Comparison of ENCODE assay signal across 14 cellular contexts in the genomic region with DNA sequence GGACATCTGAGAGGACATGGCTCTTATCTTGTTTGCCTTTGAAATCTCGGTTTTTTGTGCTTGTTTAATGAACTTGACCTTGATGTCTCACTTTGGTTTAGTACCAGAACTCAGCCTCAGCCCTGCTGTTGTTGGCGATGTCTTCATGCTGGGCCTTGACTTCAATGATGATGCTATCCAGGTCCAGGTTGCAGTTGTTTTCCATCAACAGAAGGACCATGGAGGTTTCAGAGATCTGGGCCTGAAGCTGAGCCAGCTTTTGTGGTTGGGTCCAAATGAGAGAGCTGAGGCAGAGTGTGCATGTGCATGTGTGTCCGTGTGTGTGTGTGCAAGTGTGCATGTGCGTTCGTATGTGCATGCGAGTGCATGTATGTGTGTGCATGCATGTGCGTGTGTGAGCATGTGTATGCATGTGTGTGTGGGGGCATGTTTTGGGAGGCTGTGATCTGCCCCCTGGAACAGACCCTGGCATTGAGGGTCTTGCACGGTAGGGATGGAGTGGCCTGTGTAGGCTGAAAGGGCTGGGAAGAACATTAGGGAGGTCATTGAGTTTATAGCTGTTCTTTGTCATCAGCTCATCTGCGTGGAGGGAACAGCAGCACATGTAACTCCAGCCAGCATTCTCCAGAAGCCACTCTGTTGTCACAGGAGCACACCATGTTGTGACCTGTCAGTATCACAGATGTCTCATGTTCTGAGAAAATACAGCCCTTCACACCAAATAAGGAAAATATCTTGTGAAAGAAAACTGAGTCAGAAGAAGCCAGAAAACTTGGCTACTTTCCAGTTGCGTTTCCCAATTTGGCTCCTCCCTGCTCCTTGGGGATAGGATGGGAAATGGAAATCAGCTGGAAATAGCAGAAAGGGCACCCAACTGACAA. TPM values are rescaled to one million over a fixed set of nuclear protein-coding genes. Genes with fewer than 3 reads are reported as not detected.
DNase-seq lines count a peak whose midpoint lies in the region; ATAC-seq and TF ChIP-seq lines count a peak whose summit lies in the region.
"Had no signal": no experiment of that assay in that cellular context is flagged by ENCODE, and none has a peak within 500 bp of the region (broad histone marks: within the 10 kb centered on the region; RNA-seq: fewer than 3 reads in every experiment).

No MANE protein-coding gene starts in this region.

- 78% methylated on average over 10 of the region's 10 CpGs for WGBS in smooth muscle cell (ENCODE audit: low lambda C conversion rate)

- no peaks in the 10 kb centered on the region for H3F3A ChIP-seq in smooth muscle cell (ENCODE audit: low read depth)

- intact Hi-C loops in left ventricle myocardium superior (cut with micrococcal nuclease): no loop called here

- no peak overlapping the region for H2AFZ ChIP-seq in smooth muscle cell (ENCODE audit: low read depth)

- no peaks in the 10 kb centered on the region for H3K79me2 ChIP-seq in smooth muscle cell (ENCODE audit: low read depth)

- peak overlapping the region; percentile 21 for H3K27ac ChIP-seq in skeletal muscle tissue (ENCODE audit: low read depth, low read length)
- no peak overlapping the region for H3K27ac ChIP-seq in smooth muscle cell (ENCODE audit: low read depth)
- H3K27ac ChIP-seq: SJCRH30 had no signal

- H3K4me1 ChIP-seq in skeletal muscle tissue (ENCODE audit: control insufficient read depth in 3 of 3, insufficient read depth in 3 of 3, low read length in 3 of 3): peaks cover 4 to 8% (median 4%) of the 10 kb centered on the region in 3 donors
- no peaks in the 10 kb centered on the region for H3K4me1 ChIP-seq in smooth muscle cell (ENCODE audit: low read depth)
- H3K4me1 ChIP-seq: SJCRH30 had no signal

- H3K36me3 ChIP-seq in skeletal muscle tissue (ENCODE audit: control insufficient read depth in 3 of 3, insufficient read depth in 3 of 3, low read length in 3 of 3) (no peaks in the 10 kb centered on the region), smooth muscle cell (ENCODE audit: low read depth) (no peaks in the 10 kb centered on the region)
- H3K36me3 ChIP-seq: SJCRH30, upper lobe of left lung had no signal

- no peak overlapping the region for H3K9ac ChIP-seq in skeletal muscle tissue (ENCODE audit: low read depth in 1 of 3, low read length in 3 of 3)
- no peak overlapping the region for H3K9ac ChIP-seq in smooth muscle cell (ENCODE audit: low read depth)

- no peak for TF ChIP-seq CTCF in smooth muscle cell (IDR thresholded peaks at IDR 0.05; ENCODE audit: borderline replicate concordance, insufficient read depth, poor library complexity, severe bottlenecking)

- no peaks in the 10 kb centered on the region for H4K20me1 ChIP-seq in smooth muscle cell (ENCODE audit: low read depth)

- H3K4me3 ChIP-seq in skeletal muscle tissue (ENCODE audit: low read length in 3 of 3) (no peak overlapping the region), smooth muscle cell (no peak overlapping the region)
- H3K4me3 ChIP-seq: SJCRH30, upper lobe of left lung had no signal

- DNase-seq in H4 (ENCODE audit: low spot score) (peak; percentile 57), amniotic epithelial cell (ENCODE audit: low read depth) (peak; percentile 93), left ventricle myocardium superior (no peak), smooth muscle cell (lab: John Stamatoyannopoulos, UW; ENCODE audit: unreplicated experiment) (no peak), COLO668 (lab: John Stamatoyannopoulos, UW; ENCODE audit: unreplicated experiment) (no peak)
- DNase-seq: activated CD8-positive, alpha-beta memory T cell treated with anti-CD3 and anti-CD28 coated beads, Interleukin-2, amount 50 U/mL, for 4 hours; DMS79 treated with DMSO at 0.1 percent for 48 hours; NCI-H1105 treated with DMSO at 0.1 percent for 48 hours; SJCRH30; upper lobe of left lung had no signal

- ATAC-seq in left ventricle myocardium superior (peak; percentile 96), HG02970 (IDR thresholded peaks at IDR 0.05; ENCODE audit: low FRiP score, unreplicated experiment) (no peak), HG02840 (IDR thresholded peaks at IDR 0.05; ENCODE audit: low FRiP score, unreplicated experiment) (no peak)

- no peak overlapping the region for H3K4me2 ChIP-seq in smooth muscle cell

- H3K9me3 ChIP-seq in skeletal muscle tissue (ENCODE audit: control insufficient read depth in 3 of 3, low read length in 3 of 3): no peaks in the 10 kb centered on the region
- no peaks in the 10 kb centered on the region for H3K9me3 ChIP-seq in smooth muscle cell (replicated peaks; ENCODE audit: low read depth)
- H3K9me3 ChIP-seq: SJCRH30, upper lobe of left lung had no signal

- peaks cover 6 to 22% (median 6%) of the 10 kb centered on the region in 3 donors for H3K27me3 ChIP-seq in skeletal muscle tissue (ENCODE audit: control insufficient read depth in 3 of 3, insufficient read depth in 3 of 3, low read length in 3 of 3)
- no peaks in the 10 kb centered on the region for H3K27me3 ChIP-seq in smooth muscle cell (ENCODE audit: low read depth)
- H3K27me3 ChIP-seq: SJCRH30, upper lobe of left lung had no signal

RNA-seq across cellular contexts. Expression of a gene that starts 10.0 kb away (rescaled TPM):
- not detected in 2 replicates for total RNA-seq in H4 (2014; rRNA removed; shearing (Covaris generic))
- not detected for total RNA-seq in left ventricle myocardium superior
- not detected for total RNA-seq in skeletal muscle tissue
- not detected in 2 replicates for total RNA-seq in smooth muscle cell
- 0.23 TPM in 1 of 2 replicates, not detected in the other for polyA plus RNA-seq in smooth muscle cell
- total RNA-seq: kidney epithelial cell, SJCRH30, upper lobe of left lung had no signal

RNA-seq across cellular contexts. Expression of a gene that starts 18.1 kb away (rescaled TPM):
- total RNA-seq in H4 (2014; rRNA removed; shearing (Covaris generic)): 0.12 TPM in 1 of 2 replicates, not detected in the other
- total RNA-seq in left ventricle myocardium superior (not detected), skeletal muscle tissue (not detected), smooth muscle cell (0.94 and 1.9 TPM in 2 replicates)
- polyA plus RNA-seq in smooth muscle cell: 0.37 TPM in 1 of 2 replicates, not detected in the other
- total RNA-seq: kidney epithelial cell, SJCRH30, upper lobe of left lung had no signal

RNA-seq across cellular contexts. Expression of a gene that starts 30.7 kb away (rescaled TPM):
- not detected in 2 replicates for total RNA-seq in H4 (2014; rRNA removed; shearing (Covaris generic))
- total RNA-seq in left ventricle myocardium superior (not detected), skeletal muscle tissue (not detected), smooth muscle cell (5.6 and 8.0 TPM in 2 replicates)
- 0.09 and 2.1 TPM in 2 replicates for polyA plus RNA-seq in smooth muscle cell
- total RNA-seq: kidney epithelial cell, SJCRH30, upper lobe of left lung had no signal

RNA-seq across cellular contexts. Expression of a gene that starts 35.8 kb away (rescaled TPM):
- not detected in 2 replicates for total RNA-seq in H4 (2014; rRNA removed; shearing (Covaris generic))
- total RNA-seq in left ventricle myocardium superior (not detected), skeletal muscle tissue (not detected), smooth muscle cell (279 and 336 TPM in 2 replicates)
- polyA plus RNA-seq in smooth muscle cell: 248 and 250 TPM in 2 replicates
- total RNA-seq: kidney epithelial cell, SJCRH30 had no signal

RNA-seq across cellular contexts. Expression of a gene that starts 48.8 kb away (rescaled TPM):
- total RNA-seq in H4 (2014; rRNA removed; shearing (Covaris generic)): not detected in 2 replicates
- total RNA-seq in left ventricle myocardium superior (not detected), skeletal muscle tissue (0.52 TPM), smooth muscle cell (not detected in 2 replicates)
- polyA plus RNA-seq in smooth muscle cell: not detected in 2 replicates
- total RNA-seq: kidney epithelial cell, SJCRH30, upper lobe of left lung had no signal

Comparison
In these comparisons a context has a peak if more than half of its experiments do, and no peak if none do; other contexts are left out.
1. DNase-seq: peak in H4 (single experiment) and amniotic epithelial cell (single experiment); none in left ventricle myocardium superior (single experiment), smooth muscle cell (single experiment) and COLO668 (single experiment).